13 cellular contexts compared by ENCODE assay signal in the genomic region with DNA sequence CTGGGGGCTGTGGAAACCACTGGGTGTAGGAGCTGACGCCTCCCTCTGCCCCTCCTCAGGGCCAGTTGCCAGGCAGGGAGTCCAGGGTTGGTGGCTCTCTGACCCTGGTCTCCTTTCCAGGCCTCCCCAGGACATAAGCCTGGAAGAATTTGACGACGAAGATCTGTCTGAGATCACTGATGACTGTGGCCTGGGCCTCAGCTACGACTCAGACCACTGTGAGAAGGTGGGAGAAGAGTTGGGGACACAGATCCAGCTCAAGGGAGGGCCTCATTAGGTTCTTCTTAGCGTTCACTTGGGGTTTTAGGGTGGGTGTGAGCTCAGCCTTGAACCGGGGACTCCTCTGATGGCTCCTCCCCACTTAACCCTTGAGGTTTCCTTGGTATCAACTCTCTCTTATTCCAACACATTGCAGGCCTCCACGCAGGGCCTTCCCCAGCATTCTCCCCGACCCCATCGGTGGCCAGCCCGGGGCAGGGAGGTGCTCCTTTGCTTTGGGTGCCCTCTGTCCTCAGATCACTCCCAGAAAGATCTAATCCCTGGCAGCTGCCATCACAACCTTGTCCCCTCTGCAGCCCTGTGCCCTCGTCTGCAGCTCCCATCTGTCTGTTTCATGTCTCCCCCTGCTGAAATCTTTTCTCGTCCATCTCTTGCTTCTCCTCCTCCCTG. TPM values are rescaled to one million over a fixed set of nuclear protein-coding genes. Genes with fewer than 3 reads are reported as not detected.
DNase-seq lines count a peak whose midpoint lies in the region; ATAC-seq, FAIRE-seq and TF ChIP-seq lines count a peak whose summit lies in the region.
"Had no signal": no experiment of that assay in that cellular context is flagged by ENCODE, and none has a peak within 500 bp of the region (broad histone marks: within the 10 kb centered on the region; RNA-seq: fewer than 3 reads in every experiment).

No MANE protein-coding gene starts in this region.

- H3K4me3 ChIP-seq in mesenchymal stem cell (ENCODE audit: insufficient read depth in 1 of 2, low read depth in 1 of 2, low read length in 2 of 2): no peak overlapping the region

- POLR2A ChIA-PET in CD4-positive, alpha-beta T cell (lab: Charles Lee): interaction anchor here (0.8 to 1.6 kb wide), 2 partner anchors 19 to 76 kb away, joined by 3 read pairs; partner anchors contain the start of gene SCO2
- POLR2A ChIA-PET in naive thymus-derived CD8-positive, alpha-beta T cell (lab: Charles Lee): no interaction called here

- TF ChIP-seq CTCF in CD4-positive, alpha-beta T cell (IDR thresholded peaks at IDR 0.05): no peak

- no peak overlapping the region for H2BK15ac ChIP-seq in mesenchymal stem cell (ENCODE audit: low read depth, poor library complexity, severe bottlenecking)

- no peak overlapping the region for H3K27ac ChIP-seq in CD4-positive, alpha-beta T cell (ENCODE audit: low read depth, low read length)
- H3K27ac ChIP-seq in mesenchymal stem cell (ENCODE audit: low read length, poor library complexity, severe bottlenecking): no peak overlapping the region

- no peak overlapping the region for H3K9ac ChIP-seq in mesenchymal stem cell (ENCODE audit: low read length)

- H2BK12ac ChIP-seq in mesenchymal stem cell (ENCODE audit: low read length in 2 of 2): no peak overlapping the region

- FAIRE-seq in GM19239 (lab: Jason Lieb, UNC): no peak

- H2BK120ac ChIP-seq in mesenchymal stem cell (ENCODE audit: low read depth, low read length): no peak overlapping the region

- H3K27me3 Mint-ChIP-seq in CD4-positive, alpha-beta T cell: peaks cover 45% of the 10 kb centered on the region
- H3K27me3 Mint-ChIP-seq in activated T-cell treated with anti-CD3 and anti-CD28 coated beads, Interleukin-2, amount 50 U/mL, for 4 hours (ENCODE audit: low read depth): peaks cover 52% of the 10 kb centered on the region
- H3K27me3 Mint-ChIP-seq in naive thymus-derived CD8-positive, alpha-beta T cell: peaks cover 19 to 47% (median 24%) of the 10 kb centered on the region in 5 donors

- H3K4me3 Mint-ChIP-seq in CD4-positive, alpha-beta T cell: peak overlapping the region; percentile 79
- H3K4me3 Mint-ChIP-seq in activated T-cell treated with anti-CD3 and anti-CD28 coated beads, Interleukin-2, amount 50 U/mL, for 4 hours: peak overlapping the region; percentile 57
- H3K4me3 Mint-ChIP-seq in naive thymus-derived CD8-positive, alpha-beta T cell: peak overlapping the region; percentile 52 to 84 (median 74)

- no peak overlapping the region for H3K4ac ChIP-seq in mesenchymal stem cell (ENCODE audit: low read depth in 1 of 2, low read length in 2 of 2)

- H3K4me1 Mint-ChIP-seq in CD4-positive, alpha-beta T cell (ENCODE audit: low read depth): peaks cover 15% of the 10 kb centered on the region
- peaks cover 10% of the 10 kb centered on the region for H3K4me1 Mint-ChIP-seq in activated T-cell treated with anti-CD3 and anti-CD28 coated beads, Interleukin-2, amount 50 U/mL, for 4 hours (ENCODE audit: low read depth)
- H3K4me1 Mint-ChIP-seq in naive thymus-derived CD8-positive, alpha-beta T cell: peaks cover 7 to 17% (median 13%) of the 10 kb centered on the region in 4 donors

- no peak overlapping the region for H3K23ac ChIP-seq in mesenchymal stem cell (ENCODE audit: low read length in 2 of 2)

- 53% methylated on average over 12 of the region's 12 CpGs for WGBS in mesenchymal stem cell

- H3K18ac ChIP-seq in mesenchymal stem cell (ENCODE audit: low read depth in 1 of 2, low read length in 2 of 2): no peak overlapping the region

- H3K36me3 ChIP-seq in mesenchymal stem cell (ENCODE audit: control insufficient read depth in 1 of 2, insufficient read depth in 2 of 2, low read depth in 1 of 2, low read length in 2 of 2): peaks cover 0 to 9% of the 10 kb centered on the region in 2 experiments

- no peak overlapping the region for H3K14ac ChIP-seq in mesenchymal stem cell (ENCODE audit: low read length in 2 of 2)

- H2AK5ac ChIP-seq in mesenchymal stem cell (ENCODE audit: low read length, severe bottlenecking): no peak overlapping the region

- H3K4me2 ChIP-seq in mesenchymal stem cell (ENCODE audit: low read length, poor library complexity, severe bottlenecking): no peak overlapping the region

- no peaks in the 10 kb centered on the region for H3K9me3 Mint-ChIP-seq in CD4-positive, alpha-beta T cell
- no peaks in the 10 kb centered on the region for H3K9me3 Mint-ChIP-seq in activated T-cell treated with anti-CD3 and anti-CD28 coated beads, Interleukin-2, amount 50 U/mL, for 4 hours
- H3K9me3 Mint-ChIP-seq in naive thymus-derived CD8-positive, alpha-beta T cell: peaks cover 0 to 5% (median 0%) of the 10 kb centered on the region in 9 donors

- no peak overlapping the region for H2AFZ ChIP-seq in mesenchymal stem cell (ENCODE audit: low read depth, low read length)

- no peak overlapping the region for H4K8ac ChIP-seq in mesenchymal stem cell (ENCODE audit: low read length)

- CTCF ChIA-PET in CD4-positive, alpha-beta T cell (lab: Charles Lee): no interaction called here

- no peak overlapping the region for H4K91ac ChIP-seq in mesenchymal stem cell (ENCODE audit: low read length)

- ATAC-seq in CD4-positive, alpha-beta T cell (ENCODE audit: poor library complexity): no peak
- no peak for ATAC-seq in activated T-cell treated with anti-CD3 and anti-CD28 coated beads, Interleukin-2, amount 50 U/mL, for 4 hours
- ATAC-seq in naive thymus-derived CD8-positive, alpha-beta T cell: no peak
- ATAC-seq: left colon, Right ventricle myocardium inferior had no signal

- H3K27me3 ChIP-seq in CD4-positive, alpha-beta T cell (ENCODE audit: control insufficient read depth, insufficient read depth, low read length): peaks cover 71% of the 10 kb centered on the region
- peaks cover 58 to 64% of the 10 kb centered on the region in 2 experiments for H3K27me3 ChIP-seq in mesenchymal stem cell (ENCODE audit: control insufficient read depth in 1 of 2, insufficient read depth in 1 of 2, low read length in 2 of 2)

- H3K27ac Mint-ChIP-seq in CD4-positive, alpha-beta T cell: no peak overlapping the region
- H3K27ac Mint-ChIP-seq in naive thymus-derived CD8-positive, alpha-beta T cell: peak overlapping the region in 3 of 10 donors; percentile 27 to 29 (median 29)

- no peaks in the 10 kb centered on the region for H3K9me3 ChIP-seq in CD4-positive, alpha-beta T cell (ENCODE audit: control insufficient read depth, low read length)
- H3K9me3 ChIP-seq in mesenchymal stem cell (ENCODE audit: control insufficient read depth, low read length): no peaks in the 10 kb centered on the region

- intact Hi-C loops in CD4-positive, alpha-beta T cell (cut with DNase I, micrococcal nuclease): no loop called here

- H3K4me1 ChIP-seq in mesenchymal stem cell (ENCODE audit: control insufficient read depth, insufficient read depth, low read depth, low read length): peaks cover 9% of the 10 kb centered on the region

- no peak for DNase-seq in CD4-positive, alpha-beta T cell
- peak; percentile 26 for DNase-seq in GM19239 (ENCODE audit: insufficient read length, low spot score)
- DNase-seq in activated T-cell treated with anti-CD3 and anti-CD28 coated beads, Interleukin-2, amount 50 U/mL, for 4 hours: no peak
- no peak for DNase-seq in naive thymus-derived CD8-positive, alpha-beta T cell
- no peak for DNase-seq in NCI-H2196 (lab: John Stamatoyannopoulos, UW; ENCODE audit: unreplicated experiment)
- no peak for DNase-seq in foreskin melanocyte
- no peak for DNase-seq in GM19238 (ENCODE audit: insufficient read length, low spot score)
- DNase-seq in mesenchymal stem cell: no peak
- DNase-seq: activated CD4-positive, CD25-positive, alpha-beta regulatory T cell; effector CD8-positive, alpha-beta T cell; left colon; stimulated activated CD4-positive, alpha-beta T cell treated with anti-CD3 and anti-CD28 coated beads, Interleukin-2, amount 100 ng/mL, for 24 hours had no signal

- peaks cover 6% of the 10 kb centered on the region for H3K36me3 Mint-ChIP-seq in CD4-positive, alpha-beta T cell (ENCODE audit: low read depth)
- H3K36me3 Mint-ChIP-seq in activated T-cell treated with anti-CD3 and anti-CD28 coated beads, Interleukin-2, amount 50 U/mL, for 4 hours (ENCODE audit: insufficient read depth): peaks cover 5% of the 10 kb centered on the region
- H3K36me3 Mint-ChIP-seq in naive thymus-derived CD8-positive, alpha-beta T cell: peaks cover 8 to 12% (median 9%) of the 10 kb centered on the region in 3 donors

- no peaks in the 10 kb centered on the region for H3K79me1 ChIP-seq in mesenchymal stem cell (replicated peaks; ENCODE audit: low read length, poor library complexity, severe bottlenecking)

- H2BK5ac ChIP-seq in mesenchymal stem cell (ENCODE audit: low read depth, low read length, poor library complexity, severe bottlenecking): no peak overlapping the region

RNA-seq across cellular contexts. Expression of gene MAPK8IP2, which starts 1.2 kb away (rescaled TPM):
- total RNA-seq in CD4-positive, alpha-beta T cell: under 1 TPM; 0.31 to 0.52 TPM
- total RNA-seq in activated T-cell treated with anti-CD3 and anti-CD28 coated beads, Interleukin-2, amount 50 U/mL, for 4 hours: under 1 TPM; 0.05 to 0.38 (median 0.16) TPM
- under 1 TPM; 0.22 to 0.62 TPM for total RNA-seq in naive thymus-derived CD8-positive, alpha-beta T cell
- not detected for polyA plus RNA-seq in naive thymus-derived CD8-positive, alpha-beta T cell
- 0.87 TPM for polyA plus RNA-seq in mesenchymal stem cell (2013, experiment 1 of 2)
- polyA plus RNA-seq in mesenchymal stem cell (2013, experiment 2 of 2): 0.78 TPM

RNA-seq across cellular contexts. Expression of gene CHKB, which starts 19.2 kb away (rescaled TPM):
- 100 to 1,000 TPM; 152 to 156 TPM for total RNA-seq in CD4-positive, alpha-beta T cell
- 10 to 100 TPM; 56.1 to 63.2 (median 60.7) TPM for total RNA-seq in activated T-cell treated with anti-CD3 and anti-CD28 coated beads, Interleukin-2, amount 50 U/mL, for 4 hours
- 100 to 1,000 TPM; 205 to 215 TPM for total RNA-seq in naive thymus-derived CD8-positive, alpha-beta T cell
- 10 to 100 TPM; 23.0 to 26.9 (median 25.1) TPM for polyA plus RNA-seq in naive thymus-derived CD8-positive, alpha-beta T cell
- polyA plus RNA-seq in mesenchymal stem cell (2013, experiment 1 of 2): 47.1 TPM
- 42.3 TPM for polyA plus RNA-seq in mesenchymal stem cell (2013, experiment 2 of 2)

RNA-seq across cellular contexts. Expression of gene CPT1B, which starts 23.6 kb away (rescaled TPM):
- total RNA-seq in CD4-positive, alpha-beta T cell: 10 to 100 TPM; 59.1 to 68.3 TPM
- 10 to 100 TPM; 30.0 to 38.3 (median 32.7) TPM for total RNA-seq in activated T-cell treated with anti-CD3 and anti-CD28 coated beads, Interleukin-2, amount 50 U/mL, for 4 hours
- total RNA-seq in naive thymus-derived CD8-positive, alpha-beta T cell: 10 to 100 TPM; 94.7 to 97.5 TPM
- 1 to 10 TPM in 1 of 3 donors, under 1 TPM in 1, not detected in 1; 0.23 to 1.3 TPM for polyA plus RNA-seq in naive thymus-derived CD8-positive, alpha-beta T cell
- 8.8 TPM for polyA plus RNA-seq in mesenchymal stem cell (2013, experiment 1 of 2)
- polyA plus RNA-seq in mesenchymal stem cell (2013, experiment 2 of 2): 8.1 TPM

RNA-seq across cellular contexts. Expression of gene ARSA, which starts 26.1 kb away (rescaled TPM):
- 10 to 100 TPM; 52.3 to 54.4 TPM for total RNA-seq in CD4-positive, alpha-beta T cell
- 10 to 100 TPM; 10.5 to 13.1 (median 11.0) TPM for total RNA-seq in activated T-cell treated with anti-CD3 and anti-CD28 coated beads, Interleukin-2, amount 50 U/mL, for 4 hours
- total RNA-seq in naive thymus-derived CD8-positive, alpha-beta T cell: 10 to 100 TPM; 88.4 to 88.9 TPM
- 1 to 10 TPM; 7.2 to 9.3 (median 7.3) TPM for polyA plus RNA-seq in naive thymus-derived CD8-positive, alpha-beta T cell
- polyA plus RNA-seq in mesenchymal stem cell (2013, experiment 1 of 2): 31.0 TPM
- polyA plus RNA-seq in mesenchymal stem cell (2013, experiment 2 of 2): 30.2 TPM

RNA-seq across cellular contexts. Expression of gene SYCE3, which starts 39.1 kb away (rescaled TPM):
- not detected for total RNA-seq in CD4-positive, alpha-beta T cell
- total RNA-seq in activated T-cell treated with anti-CD3 and anti-CD28 coated beads, Interleukin-2, amount 50 U/mL, for 4 hours: not detected
- total RNA-seq in naive thymus-derived CD8-positive, alpha-beta T cell: not detected
- not detected for polyA plus RNA-seq in naive thymus-derived CD8-positive, alpha-beta T cell
- polyA plus RNA-seq in mesenchymal stem cell (2013, experiment 1 of 2): 0.37 TPM
- polyA plus RNA-seq in mesenchymal stem cell (2013, experiment 2 of 2): 0.37 TPM
- total RNA-seq: Right ventricle myocardium inferior had no signal
